7 cellular contexts compared by ENCODE assay signal in genomic region chr11:67606477-67607295, GRCh38. TPM values are rescaled to one million over a fixed set of nuclear protein-coding genes. Genes with fewer than 3 reads are reported as not detected.
DNase-seq lines count a peak whose midpoint lies in the region; ATAC-seq and TF ChIP-seq lines count a peak whose summit lies in the region.

Gene NDUFV1, plus strand, starts transcription at chr11:67606936. Its CDS starts 69 bp downstream, at chr11:67607005.

- intact Hi-C loops in T-helper 2 cell treated with Interferon-gamma antibody and Interleukin-4, amounts not matched to agents 100 ng/mL and 5 ng/mL, for 36 hours (cut with micrococcal nuclease), result loop anchor here (1.0 to 2.0 kb wide), 4 partner anchors 8 to 253 kb away; partner anchors contain the start of genes CDK2AP2, NUDT8 and POLD4
- intact Hi-C loops in ascending aorta (cut with DNase I) (loop anchor here (1.0 kb wide), 3 partner anchors 22 to 34 kb away; no protein-coding TSS in a partner anchor), right cardiac atrium (cut with DNase I) (no loop called here)

- H3K36me3 ChIP-seq in ascending aorta, result peaks cover 21 to 31% of the 10 kb centered on the region in 2 donors

- H3K4me1 ChIP-seq in ascending aorta (peaks cover 7 to 22% of the 10 kb centered on the region in 2 donors), right cardiac atrium (ENCODE audit: control insufficient read depth, insufficient read depth, low read length) (no peaks in the 10 kb centered on the region)

- TF ChIP-seq CTCF in ascending aorta (IDR thresholded peaks at IDR 0.05), result peak; percentile 66 to 83 (median 68)

- H3K4me3 ChIP-seq in ascending aorta (peak within 1 kb of the TSS; percentile 96 to 99), right cardiac atrium (ENCODE audit: low read length) (peak within 1 kb of the TSS; percentile 67)

- under 1% methylated on average over 70 of the region's 70 CpGs for WGBS in right cardiac atrium

- no peaks in the 10 kb centered on the region for H3K27me3 ChIP-seq in ascending aorta
- no peaks in the 10 kb centered on the region for H3K27me3 ChIP-seq in right cardiac atrium (ENCODE audit: control insufficient read depth, insufficient read depth)

- DNase-seq in NCI-H187 treated with DMSO at 0.1 percent for 48 hours (lab: John Stamatoyannopoulos, UW) (peak; percentile 78), ascending aorta (ENCODE audit: low spot score in 2 of 2) (peak; percentile 86 to 99), right cardiac atrium (peak; percentile 98 to 99 (median 99)), renal cortical epithelial cell (ENCODE audit: low read depth) (peak; percentile 78)

- peak within 1 kb of the TSS; percentile 66 to 78 for H3K27ac ChIP-seq in ascending aorta
- H3K27ac ChIP-seq in right cardiac atrium (ENCODE audit: low read length), result peak within 1 kb of the TSS; percentile 51

- ATAC-seq in GM18498 (IDR thresholded peaks at IDR 0.05; ENCODE audit: unreplicated experiment) (peak; percentile 96), HG02938 (IDR thresholded peaks at IDR 0.05; ENCODE audit: unreplicated experiment) (peak; percentile 93), right cardiac atrium (peak; percentile 98 to 99)

- H3K9me3 ChIP-seq in ascending aorta, result no peaks in the 10 kb centered on the region
- no peaks in the 10 kb centered on the region for H3K9me3 ChIP-seq in right cardiac atrium (ENCODE audit: control insufficient read depth, low read length)

RNA-seq across cellular contexts. Expression of gene NDUFV1, which starts in this region (rescaled TPM):
- total RNA-seq in T-helper 2 cell treated with Interferon-gamma antibody and Interleukin-4, amounts not matched to agents 100 ng/mL and 5 ng/mL, for 36 hours, result 219 TPM in 2 replicates
- total RNA-seq in ascending aorta (128 TPM), right cardiac atrium (100 to 1,000 TPM; 375 to 462 (median 435) TPM), renal cortical epithelial cell (184 and 192 TPM in 2 replicates)
- 380 TPM for polyA plus RNA-seq in right cardiac atrium

Comparison
In these comparisons a context has a peak if more than half of its experiments do, and no peak if none do; other contexts are left out.
1. Peak in every context shown above with its lines: DNase-seq, ATAC-seq, H3K4me3 ChIP-seq and H3K27ac ChIP-seq.
2. intact Hi-C loops: an anchor here in T-helper 2 cell treated with Interferon-gamma antibody and Interleukin-4, amounts not matched to agents 100 ng/mL and 5 ng/mL, for 36 hours (1.0 to 2.0 kb wide) and ascending aorta (1.0 kb wide); none called in right cardiac atrium.